8 cellular contexts compared by ENCODE assay signal in genomic region chrX:3651272-3651671, GRCh38.
DNase-seq lines count a peak whose midpoint lies in the region; TF ChIP-seq lines count a peak whose summit lies in the region.

No MANE protein-coding gene starts in this region.

- no peaks in the 10 kb centered on the region for H3K27me3 Mint-ChIP-seq in brain
- H3K27me3 Mint-ChIP-seq in mesothelial cell of epicardium (ENCODE audit: low read depth), result no peaks in the 10 kb centered on the region

- H3K9me3 Mint-ChIP-seq in brain, result no peaks in the 10 kb centered on the region
- no peaks in the 10 kb centered on the region for H3K9me3 Mint-ChIP-seq in mesothelial cell of epicardium

- H3K27ac Mint-ChIP-seq in brain (no peak overlapping the region), mesothelial cell of epicardium (no peak overlapping the region)

- H3K4me1 Mint-ChIP-seq in brain (no peaks in the 10 kb centered on the region), mesothelial cell of epicardium (no peaks in the 10 kb centered on the region)

- DNase-seq in EH (ENCODE audit: low read depth) (peak; percentile 32), Kasumi-1 (lab: John Stamatoyannopoulos, UW) (peak; percentile 17 to 32), mesothelial cell of epicardium (ENCODE audit: low spot score in 2 of 2, unreplicated experiment in 2 of 2) (no peak), globus pallidus (ENCODE audit: low spot score) (no peak), epidermal melanocyte (ENCODE audit: insufficient read length, low spot score) (no peak), NCI-H187 (lab: John Stamatoyannopoulos, UW) (no peak)
- no peak for DNase-seq in stimulated activated CD4-positive, alpha-beta T cell treated with anti-CD3 and anti-CD28 coated beads, Interleukin-15, amount 100 ng/mL, for 24 hours

- peak; percentile 79 to 81 for TF ChIP-seq CTCF in brain (conservative IDR thresholded peaks at IDR 0.05)
- TF ChIP-seq CTCF in mesothelial cell of epicardium (IDR thresholded peaks at IDR 0.05; ENCODE audit: unreplicated experiment), result peak; percentile 78

- H3K36me3 Mint-ChIP-seq in brain (peaks cover 42% of the 10 kb centered on the region), mesothelial cell of epicardium (peaks cover 17% of the 10 kb centered on the region)

- no peak overlapping the region for H3K4me3 Mint-ChIP-seq in brain
- no peak overlapping the region for H3K4me3 Mint-ChIP-seq in mesothelial cell of epicardium

Comparison
In these comparisons a context has a peak if more than half of its experiments do, and no peak if none do; other contexts are left out.
1. DNase-seq: peak in EH (single experiment) and Kasumi-1 (2 of 2); none in mesothelial cell of epicardium (0 of 2), globus pallidus (single experiment), stimulated activated CD4-positive, alpha-beta T cell treated with anti-CD3 and anti-CD28 coated beads, Interleukin-15, amount 100 ng/mL, for 24 hours (single experiment), epidermal melanocyte (single experiment) and NCI-H187 (0 of 2).